Comparison of ENCODE assay signal across 23 cellular contexts in the genomic region with DNA sequence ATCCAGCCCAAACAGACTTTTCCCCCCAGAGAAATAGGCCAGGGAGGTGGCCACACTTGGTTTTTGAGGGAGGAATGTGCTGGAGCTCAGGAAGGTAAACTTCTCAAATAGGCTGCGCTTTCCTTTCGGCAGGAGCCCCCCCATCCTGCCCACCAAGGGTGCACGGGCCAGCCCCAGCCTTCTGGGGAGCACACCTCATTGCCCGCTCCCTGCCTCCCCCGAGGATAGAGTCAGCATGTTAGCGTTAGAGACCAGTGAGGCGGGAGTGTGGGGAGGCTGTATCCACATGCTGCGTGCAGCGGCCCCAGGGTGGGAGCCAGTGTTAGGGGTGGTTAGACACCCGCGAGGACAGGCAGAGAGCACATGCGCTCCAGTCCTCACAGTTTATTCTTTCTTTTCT. TPM values are rescaled to one million over a fixed set of nuclear protein-coding genes. Genes with fewer than 3 reads are reported as not detected.
A peak's percentile ranks its signal among the peaks of the same experiment; 100 is the strongest.
DNase-seq lines count a peak whose midpoint lies in the region; ATAC-seq and TF ChIP-seq lines count a peak whose summit lies in the region.
"Had no signal": no experiment of that assay in that cellular context is flagged by ENCODE, and none has a peak within 500 bp of the region (broad histone marks: within the 10 kb centered on the region; RNA-seq: fewer than 3 reads in every experiment).

No MANE protein-coding gene starts in this region.

- WGBS in mesenchymal stem cell, result 86% methylated on average over 9 of the region's 12 CpGs
- whole genome bisulfite sequencing in upper lobe of left lung, 2 donors, result 92% methylated on average over 12 of the region's 12 CpGs

- H3K4me1 ChIP-seq in mesenchymal stem cell (ENCODE audit: control insufficient read depth, insufficient read depth, low read depth, low read length) (peaks cover 19% of the 10 kb centered on the region), upper lobe of left lung (no peaks in the 10 kb centered on the region)
- H3K4me1 ChIP-seq: A549, Caco-2, HAP-1, tibial artery had no signal

- DNase-seq in NCI-H2081 (lab: John Stamatoyannopoulos, UW), result peak; percentile 25 to 41
- no peak for DNase-seq in NCI-H2081 treated with DMSO at 0.1 percent for 48 hours (lab: John Stamatoyannopoulos, UW)
- no peak for DNase-seq in SK-N-MC (ENCODE audit: low read depth, low spot score)
- no peak for DNase-seq in mesenchymal stem cell
- no peak for DNase-seq in type B pancreatic cell (ENCODE audit: extremely low spot score, unreplicated experiment)
- no peak for DNase-seq in ureter (ENCODE audit: low spot score)
- DNase-seq in NCI-H1048 (lab: John Stamatoyannopoulos, UW), result no peak
- no peak for DNase-seq in upper lobe of left lung
- DNase-seq: activated CD4-positive, alpha-beta T cell treated with anti-CD3 and anti-CD28 coated beads, Interleukin-2, amount 10 ng/mL, durations not matched to agents 7 days and 5 days; activated naive CD4-positive, alpha-beta T cell treated with Interleukin-2 at 50 U/mL for 16 hours; activated T-cell treated with anti-CD3 and anti-CD28 coated beads, Interleukin-2, amount 50 U/mL, for 48 hours; Caco-2; islet precursor cell; natural killer cell; stimulated activated CD4-positive, alpha-beta T cell treated with anti-CD3 and anti-CD28 coated beads, Interleukin-4, amount 100 ng/mL, for 4 hours; stimulated activated naive CD4-positive, alpha-beta T cell; tibial artery had no signal

- TF ChIP-seq POLR2A in upper lobe of left lung (IDR thresholded peaks at IDR 0.05), result no peak

- H3K9ac ChIP-seq in SK-N-MC (ENCODE audit: insufficient read length) (peak overlapping the region; percentile 57), mesenchymal stem cell (ENCODE audit: low read length) (no peak overlapping the region)
- H3K9ac ChIP-seq: SK-N-SH had no signal

- H3K27ac ChIP-seq in SK-N-MC, result peak overlapping the region; percentile 81
- H3K27ac ChIP-seq in mesenchymal stem cell (ENCODE audit: low read length, poor library complexity, severe bottlenecking), result peak overlapping the region; percentile 5
- H3K27ac ChIP-seq in upper lobe of left lung, result no peak overlapping the region
- H3K27ac ChIP-seq: A549, RWPE1, tibial artery had no signal

- no peak overlapping the region for H2AK5ac ChIP-seq in mesenchymal stem cell (ENCODE audit: low read length, severe bottlenecking)

- no peak for ATAC-seq in upper lobe of left lung (ENCODE audit: low FRiP score in 2 of 2)
- ATAC-seq: A549, natural killer cell, sciatic nerve had no signal

- no peak overlapping the region for H3K23ac ChIP-seq in mesenchymal stem cell (ENCODE audit: low read length in 2 of 2)

- H3K79me1 ChIP-seq in mesenchymal stem cell (replicated peaks; ENCODE audit: low read length, poor library complexity, severe bottlenecking), result no peaks in the 10 kb centered on the region

- no peak overlapping the region for H3K14ac ChIP-seq in mesenchymal stem cell (ENCODE audit: low read length in 2 of 2)

- peaks cover 30% of the 10 kb centered on the region for H3K4me1 Mint-ChIP-seq in type B pancreatic cell (ENCODE audit: unreplicated experiment)
- H3K4me1 Mint-ChIP-seq: activated CD4-positive, alpha-beta T cell treated with anti-CD3 and anti-CD28 coated beads, Interleukin-2, amount 10 ng/mL, durations not matched to agents 7 days and 5 days; B cell; natural killer cell had no signal

- H2AFZ ChIP-seq in mesenchymal stem cell (ENCODE audit: low read depth, low read length), result no peak overlapping the region

- TF ChIP-seq EP300 in upper lobe of left lung (IDR thresholded peaks at IDR 0.05), result no peak

- no peaks in the 10 kb centered on the region for H3K27me3 Mint-ChIP-seq in type B pancreatic cell
- H3K27me3 Mint-ChIP-seq: activated CD4-positive, alpha-beta T cell treated with anti-CD3 and anti-CD28 coated beads, Interleukin-2, amount 10 ng/mL, durations not matched to agents 7 days and 5 days; B cell had no signal

- H3K9me3 ChIP-seq in SK-N-MC (ENCODE audit: low read depth, low read length) (no peaks in the 10 kb centered on the region), mesenchymal stem cell (ENCODE audit: control insufficient read depth, low read length) (no peaks in the 10 kb centered on the region), upper lobe of left lung (no peaks in the 10 kb centered on the region)
- H3K9me3 ChIP-seq: A549, Caco-2, HAP-1, SK-N-SH, tibial artery had no signal

- no peak overlapping the region for H3K4ac ChIP-seq in mesenchymal stem cell (ENCODE audit: low read depth in 1 of 2, low read length in 2 of 2)

- H3K27me3 ChIP-seq in mesenchymal stem cell (ENCODE audit: control insufficient read depth in 1 of 2, insufficient read depth in 1 of 2, low read length in 2 of 2) (no peaks in the 10 kb centered on the region), upper lobe of left lung (no peaks in the 10 kb centered on the region)
- H3K27me3 ChIP-seq: tibial artery had no signal

- peak overlapping the region; percentile 46 for H3K27ac Mint-ChIP-seq in type B pancreatic cell
- H3K27ac Mint-ChIP-seq: activated CD4-positive, alpha-beta T cell treated with anti-CD3 and anti-CD28 coated beads, Interleukin-2, amount 10 ng/mL, durations not matched to agents 7 days and 5 days; B cell; natural killer cell had no signal

- H3K4me3 ChIP-seq in SK-N-MC, result peak overlapping the region; percentile 38; the same call in 1 of the 2 replicates
- H3K4me3 ChIP-seq in mesenchymal stem cell (ENCODE audit: insufficient read depth in 1 of 2, low read depth in 1 of 2, low read length in 2 of 2), result no peak overlapping the region
- H3K4me3 ChIP-seq in upper lobe of left lung, result no peak overlapping the region
- H3K4me3 ChIP-seq: A549, HAP-1, tibial artery had no signal

- H3K36me3 Mint-ChIP-seq in type B pancreatic cell, result peaks cover 23% of the 10 kb centered on the region

- TF ChIP-seq CTCF in type B pancreatic cell (conservative IDR thresholded peaks at IDR 0.05) (no peak), upper lobe of left lung (IDR thresholded peaks at IDR 0.05) (no peak)

- no peak overlapping the region for H3K18ac ChIP-seq in mesenchymal stem cell (ENCODE audit: low read depth in 1 of 2, low read length in 2 of 2)

- H3K4me2 ChIP-seq in mesenchymal stem cell (ENCODE audit: low read length, poor library complexity, severe bottlenecking), result no peak overlapping the region
- H3K4me2 ChIP-seq: A549, SK-N-SH had no signal

- peak overlapping the region; percentile 69 for H3K4me3 Mint-ChIP-seq in type B pancreatic cell
- H3K4me3 Mint-ChIP-seq: activated CD4-positive, alpha-beta T cell treated with anti-CD3 and anti-CD28 coated beads, Interleukin-2, amount 10 ng/mL, durations not matched to agents 7 days and 5 days; B cell; natural killer cell had no signal

- no peak overlapping the region for H2BK15ac ChIP-seq in mesenchymal stem cell (ENCODE audit: low read depth, poor library complexity, severe bottlenecking)

- no peak overlapping the region for H2BK12ac ChIP-seq in mesenchymal stem cell (ENCODE audit: low read length in 2 of 2)

- H2BK120ac ChIP-seq in mesenchymal stem cell (ENCODE audit: low read depth, low read length), result no peak overlapping the region

- no peak overlapping the region for H4K91ac ChIP-seq in mesenchymal stem cell (ENCODE audit: low read length)

- H4K8ac ChIP-seq in mesenchymal stem cell (ENCODE audit: low read length), result no peak overlapping the region

- no peaks in the 10 kb centered on the region for H3K9me3 Mint-ChIP-seq in type B pancreatic cell
- H3K9me3 Mint-ChIP-seq: activated CD4-positive, alpha-beta T cell treated with anti-CD3 and anti-CD28 coated beads, Interleukin-2, amount 10 ng/mL, durations not matched to agents 7 days and 5 days; natural killer cell had no signal

- H3K36me3 ChIP-seq in SK-N-MC (ENCODE audit: insufficient read depth, low read length) (no peaks in the 10 kb centered on the region), mesenchymal stem cell (ENCODE audit: control insufficient read depth in 1 of 2, insufficient read depth in 2 of 2, low read depth in 1 of 2, low read length in 2 of 2) (peaks cover 82 to 93% of the 10 kb centered on the region in 2 experiments), upper lobe of left lung (peaks cover 20 to 98% (median 76%) of the 10 kb centered on the region in 4 donors)
- H3K36me3 ChIP-seq: HAP-1 had no signal

- H2BK5ac ChIP-seq in mesenchymal stem cell (ENCODE audit: low read depth, low read length, poor library complexity, severe bottlenecking), result no peak overlapping the region

RNA-seq across cellular contexts. Expression of gene PIPOX, which starts 42.3 kb away (rescaled TPM):
- polyA plus RNA-seq in mesenchymal stem cell (2013, experiment 1 of 2), result 0.15 TPM
- 0.16 TPM for polyA plus RNA-seq in mesenchymal stem cell (2013, experiment 2 of 2)
- total RNA-seq in type B pancreatic cell (ENCODE audit: low replicate concordance) (3.1 and 3.8 TPM in 2 replicates), ureter (2.8 TPM), upper lobe of left lung (1 to 10 TPM in 3 of 6 donors, under 1 TPM in 1, not detected in 2; 0.91 to 3.6 (median 2.2) TPM)

Comparison
In these comparisons a context has a peak if more than half of its experiments do, and no peak if none do; other contexts are left out.
1. DNase-seq: peak in NCI-H2081 (2 of 2); none in NCI-H2081 treated with DMSO at 0.1 percent for 48 hours (single experiment), SK-N-MC (single experiment), mesenchymal stem cell (single experiment), type B pancreatic cell (single experiment), ureter (single experiment), NCI-H1048 (single experiment) and upper lobe of left lung (0 of 2).
2. H3K27ac ChIP-seq: peak in SK-N-MC (single experiment) and mesenchymal stem cell (single experiment); none in upper lobe of left lung (0 of 4).